1 cellular context compared by ENCODE assay signal in the genomic region with DNA sequence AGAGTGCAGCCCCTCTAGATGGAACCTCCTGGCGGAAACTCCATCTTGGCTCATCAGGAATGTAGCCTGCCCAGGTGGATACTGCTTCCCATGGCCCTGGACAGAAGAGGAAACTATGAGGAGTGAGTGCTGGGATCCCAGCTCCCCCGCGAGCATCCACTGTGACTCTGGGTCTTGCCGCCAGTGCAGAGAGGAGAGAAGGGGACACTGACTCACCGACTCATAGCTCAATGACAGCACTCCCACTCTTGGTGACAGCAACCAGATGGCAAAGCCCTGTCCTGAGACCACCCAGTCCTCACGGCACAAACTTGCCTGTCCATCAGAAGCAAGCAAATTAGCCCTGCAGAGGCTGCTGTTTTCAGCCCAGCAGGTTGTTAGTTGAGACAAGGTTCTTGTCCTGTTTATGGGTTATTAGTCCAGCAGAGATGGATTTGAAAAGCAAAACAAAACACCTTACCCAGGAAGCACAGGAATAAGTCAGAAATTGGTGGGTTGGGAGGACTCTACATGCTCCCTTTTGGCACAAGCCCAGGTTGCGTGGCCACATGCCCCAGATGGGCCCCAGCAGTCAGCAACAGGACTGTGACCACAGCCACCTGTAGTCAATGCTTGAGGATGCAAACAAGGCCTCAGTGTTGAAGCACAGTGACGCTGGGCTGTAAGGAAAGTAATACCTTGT.
TF ChIP-seq lines count a peak whose summit lies in the region.

No MANE protein-coding gene starts in this region.

TF ChIP-seq in GM23338, 12 proteins besides CTCF, POLR2A, EP300 and RAD21 (continued from another document):
- TF ChIP-seq CREB1 (CRISPR knock-in tag; IDR thresholded peaks at IDR 0.05; ENCODE audit: low read depth), result no peak
- TF ChIP-seq REST (IDR thresholded peaks at IDR 0.05; ENCODE audit: unreplicated experiment), result no peak
